Comparison of ENCODE assay signal across 8 cellular contexts in the genomic region with DNA sequence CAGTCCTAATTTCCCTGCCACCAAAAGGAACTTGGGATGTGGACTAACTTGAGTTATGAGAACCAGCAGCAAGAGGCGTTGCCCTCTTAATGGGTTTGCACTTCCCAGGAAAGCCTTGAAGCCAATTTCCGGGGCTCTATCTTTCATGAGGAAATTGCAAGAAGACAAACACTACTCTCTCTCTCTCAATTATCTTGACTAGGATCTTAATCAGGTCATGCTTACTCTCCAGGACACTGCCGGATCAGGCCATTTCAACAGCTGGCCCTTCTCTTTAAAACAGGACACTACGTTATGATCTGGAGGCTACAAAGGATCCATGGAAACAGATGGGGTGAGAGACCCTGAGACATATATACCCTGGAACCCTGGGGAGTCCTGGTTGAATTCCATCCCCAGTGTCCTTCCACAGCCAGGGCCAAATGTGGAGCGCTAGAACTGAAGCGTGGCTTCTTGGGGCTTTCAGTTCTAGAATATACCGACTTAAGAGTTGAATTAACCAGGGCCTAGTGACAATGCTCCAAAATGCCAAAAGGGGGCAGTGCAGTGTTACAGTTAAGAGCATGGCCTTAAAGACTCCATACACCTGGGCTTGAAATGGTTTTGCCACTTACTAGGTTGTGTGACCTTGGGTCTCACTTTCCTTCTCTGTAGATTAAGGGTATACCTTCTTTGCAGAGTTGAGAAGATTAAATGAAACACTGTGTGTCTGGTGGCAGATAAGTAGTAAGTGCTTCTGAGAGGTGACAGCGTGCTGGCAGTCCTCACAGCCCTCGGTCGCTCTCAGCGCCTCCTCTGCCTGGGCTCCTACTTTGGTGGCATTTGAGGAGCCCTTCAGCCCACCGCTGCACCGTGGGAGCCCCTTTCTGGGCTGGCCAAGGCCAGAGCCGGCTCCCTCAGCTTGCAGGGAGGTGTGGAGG. TPM values are rescaled to one million over a fixed set of nuclear protein-coding genes. Genes with fewer than 3 reads are reported as not detected.
A peak's percentile ranks its signal among the peaks of the same experiment; 100 is the strongest.
DNase-seq lines count a peak whose midpoint lies in the region; ATAC-seq, FAIRE-seq and TF ChIP-seq lines count a peak whose summit lies in the region.

No MANE protein-coding gene starts in this region.

- no peaks in the 10 kb centered on the region for H3K36me3 ChIP-seq in GM12878 (ENCODE audit: control insufficient read depth in 2 of 2, insufficient read depth in 2 of 2, low read length in 1 of 2)

- H3K27ac Mint-ChIP-seq in T-cell: no peak overlapping the region

- no peak for TF ChIP-seq POLR2A in GM12878 (IDR thresholded peaks at IDR 0.05; ENCODE audit: low read depth, low read length)

- H3K4me2 ChIP-seq in GM12878 (ENCODE audit: control insufficient read depth, insufficient read depth): no peak overlapping the region

- no peaks in the 10 kb centered on the region for H3K27me3 ChIP-seq in GM12878 (replicated peaks in 1 of 2; ENCODE audit: control insufficient read depth in 2 of 2, insufficient read depth in 2 of 2, low read length in 1 of 2)

- 59% methylated on average over 14 of the region's 14 CpGs for WGBS in GM12878 (ENCODE audit: insufficient coverage, insufficient replicate concordance, low lambda C conversion rate, missing lambda C conversion rate)

- no peak for TF ChIP-seq EP300 in GM12878 (IDR thresholded peaks at IDR 0.05; ENCODE audit: borderline replicate concordance in 1 of 2, control insufficient read depth in 1 of 2, low read depth in 2 of 2, low read length in 2 of 2)

- POLR2A ChIA-PET in T-cell (lab: Charles Lee): no interaction called here
- POLR2A ChIA-PET in GM12878 (lab: Charles Lee): no interaction called here

- RAD21 ChIA-PET in GM12878 (lab: Charles Lee; ENCODE audit: unreplicated experiment): no interaction called here

- BruUV-seq in GM12878 (replicated peaks; lab: Mats Ljungman, UMichigan): no TSS peak

- TF ChIP-seq RAD21 in GM12878 (IDR thresholded peaks at IDR 0.05; ENCODE audit: insufficient read depth, low read depth, low read length): peak; percentile 90

- H3K36me3 Mint-ChIP-seq in T-cell: peaks cover 9% of the 10 kb centered on the region

- no peaks in the 10 kb centered on the region for H3K79me2 ChIP-seq in GM12878 (ENCODE audit: control insufficient read depth, insufficient read depth, low read length)

- no peak overlapping the region for H3K9ac ChIP-seq in GM12878 (ENCODE audit: control insufficient read depth, insufficient read depth, low read length)

- peaks cover 12 to 18% (median 14%) of the 10 kb centered on the region in 3 donors for H3K4me1 Mint-ChIP-seq in T-cell

- no peaks in the 10 kb centered on the region for H3K27me3 Mint-ChIP-seq in T-cell

- ATAC-seq in GM18511 (IDR thresholded peaks at IDR 0.05; ENCODE audit: unreplicated experiment) (peak; percentile 58), T-cell (replicated peaks in 1 of 4) (peak; percentile 79 to 89 (median 86)), GM12878 (peak; percentile 98), GM18498 (IDR thresholded peaks at IDR 0.05; ENCODE audit: unreplicated experiment) (no peak)

- no peak overlapping the region for H3K4me3 ChIP-seq in GM12878

- intact Hi-C loops in GM12878 (cut with micrococcal nuclease; ENCODE audit: unreplicated experiment): loop anchor here (1.0 to 5.0 kb wide), 3 partner anchors 63 to 154 kb away; no protein-coding TSS in a partner anchor

- SMC1A ChIA-PET in GM12878 (lab: Charles Lee; ENCODE audit: uncharacterized antibody, unreplicated experiment): interaction anchor here (1.2 kb wide), 1 partner anchor 53 kb away, joined by 3 read pairs; no protein-coding TSS in a partner anchor

- DNase-seq in ACHN (peak; percentile 70), NCI-H1436 (lab: John Stamatoyannopoulos, UW) (peak; percentile 79), T-cell (peak; percentile 17 to 66 (median 50)), GM12878 (ENCODE audit: low read depth, low spot score) (peak; percentile 40), iPS DF 4.7 (ENCODE audit: extremely low read depth, low spot score) (peak; percentile 80)
- peak; percentile 27 to 31 for DNase-seq in stimulated activated CD4-positive, alpha-beta T cell treated with anti-CD3 and anti-CD28 coated beads, Interleukin-1b, Interleukin-23, amount 100 ng/mL, for 1 hour (ENCODE audit: low read depth in 2 of 2)

- CTCF ChIA-PET in T-cell (lab: Charles Lee): interaction anchor here (1.0 to 1.3 kb wide), 4 partner anchors 61 to 197 kb away, joined by 3 to 6 read pairs (median 4); no protein-coding TSS in a partner anchor
- CTCF ChIA-PET in GM12878 (lab: Yijun Ruan, JAX): interaction anchor here (0.6 to 3.7 kb wide), 5 partner anchors 37 to 167 kb away, joined by 3 to 16 read pairs (median 4); no protein-coding TSS in a partner anchor

- no peaks in the 10 kb centered on the region for H3K9me3 ChIP-seq in GM12878 (replicated peaks; ENCODE audit: control insufficient read depth, insufficient read depth, low read length)

- in situ Hi-C loops in ACHN (cut with HindIII; ENCODE audit: low pct_ligation_motif_present, low pct_unique_long_range_greater_than_20kb, low sequenced_read_pairs) (no loop called here), GM12878 (cut with MboI) (no loop called here)

- peak; percentile 71 to 90 (median 88) for TF ChIP-seq CTCF in GM12878 (IDR thresholded peaks at IDR 0.05 in 2 of 3, conservative IDR thresholded peaks at IDR 0.05 in 1 of 3; ENCODE audit: control insufficient read depth in 2 of 3, extremely low read depth in 1 of 3, insufficient read depth in 1 of 3, low read depth in 3 of 3, low read length in 3 of 3)

- no peaks in the 10 kb centered on the region for H3K9me3 Mint-ChIP-seq in T-cell

- no peaks in the 10 kb centered on the region for H3K4me1 ChIP-seq in GM12878 (ENCODE audit: control insufficient read depth, insufficient read depth, low read length)

- no peaks in the 10 kb centered on the region for H4K20me1 ChIP-seq in GM12878 (ENCODE audit: control insufficient read depth, insufficient read depth)

- peak; percentile 96 for FAIRE-seq in GM12878 (lab: Jason Lieb, UNC)

- no peak overlapping the region for H2AFZ ChIP-seq in GM12878 (ENCODE audit: control insufficient read depth, low read depth, low read length)

- H3K27ac ChIP-seq in GM12878 (ENCODE audit: control insufficient read depth, insufficient read depth): no peak overlapping the region

- H3K4me3 Mint-ChIP-seq in T-cell: no peak overlapping the region

TF ChIP-seq in GM12878, 131 proteins besides CTCF, POLR2A, EP300 and RAD21 (continues in another document):
- TF ChIP-seq SMC3 (IDR thresholded peaks at IDR 0.05; ENCODE audit: borderline replicate concordance, low read length) (peak; percentile 62; the same call in 1 of the 2 replicates), EGR1 (IDR thresholded peaks at IDR 0.05; ENCODE audit: borderline replicate concordance in 1 of 2, low read depth in 2 of 2, low read length in 2 of 2) (no peak), ZNF207 (IDR thresholded peaks at IDR 0.05; ENCODE audit: borderline replicate concordance) (no peak), RELA (IDR thresholded peaks at IDR 0.05; ENCODE audit: borderline replicate concordance, partially characterized antibody) (no peak), LARP7 (IDR thresholded peaks at IDR 0.05) (no peak), BACH1 (IDR thresholded peaks at IDR 0.05; ENCODE audit: borderline replicate concordance) (no peak), YY1 (IDR thresholded peaks at IDR 0.05; ENCODE audit: low read depth, low read length) (0 out of 2 replicates have a peak, but pooled peaks have one; percentile 31), POU2F2 (IDR thresholded peaks at IDR 0.05; ENCODE audit: borderline replicate concordance, low read depth, low read length) (no peak), TAF1 (IDR thresholded peaks at IDR 0.05; ENCODE audit: borderline replicate concordance, low read depth, low read length) (no peak), SREBF2 (IDR thresholded peaks at IDR 0.05; ENCODE audit: low read length) (no peak)

RNA-seq across cellular contexts. Expression of a gene that starts 21.1 kb away (rescaled TPM):
- total RNA-seq in T-cell (10 to 100 TPM; 10.7 to 20.7 (median 18.7) TPM), GM12878 (2014; rRNA removed) (0.65 and 0.85 TPM in 2 replicates), GM12878 (2014; rRNA removed; fragmentation: Illumina TruSeq; extraction: Trizol) (0.51 and 0.58 TPM in 2 replicates), GM12878 (2021) (1.8 and 2.0 TPM in 2 replicates)
- 0.12 and 0.23 TPM in 2 replicates for total RNA-seq in GM12878 (2013; cell fraction: nucleolus; rRNA removed)
- polyA plus RNA-seq in GM12878 (2011; ENCODE audit: low read depth): 0.77 TPM
- polyA plus RNA-seq in GM12878 (2011; rRNA removed) (0.29 and 0.60 TPM in 2 replicates), GM12878 (2014; fragmentation: Illumina TruSeq; extraction: Trizol) (0.76 and 0.96 TPM in 2 replicates), GM12878 (2014; fragmentation: Nextera tagmentation; extraction: Ambion mirVana) (under 1 TPM; 0.11 to 0.20 TPM), GM12878 (2014; rRNA removed) (1.3 TPM in 2 replicates), GM12878 (2016; fragmentation: Nextera tagmentation; extraction: Ambion mirVana) (under 1 TPM; 0.21 to 0.82 TPM)
- 0.45 and 0.52 TPM in 2 replicates for polyA plus RNA-seq in GM12878 (2011; cell fraction: cytosol; rRNA removed)
- polyA plus RNA-seq in GM12878 (2011; cell fraction: nucleus; rRNA removed): 1.1 and 1.4 TPM in 2 replicates
- 1.3 and 1.5 TPM in 2 replicates for polyA plus RNA-seq in GM12878 (2012)
- polyA minus RNA-seq in GM12878 (2011; rRNA and poly(A)+ RNA removed): 0.15 and 0.26 TPM in 2 replicates
- polyA minus RNA-seq in GM12878 (2011; cell fraction: cytosol; rRNA and poly(A)+ RNA removed): 0.73 TPM in 1 of 2 replicates, not detected in the other
- 0.24 and 0.48 TPM in 2 replicates for polyA minus RNA-seq in GM12878 (2011; cell fraction: nucleus; rRNA and poly(A)+ RNA removed)

RNA-seq across cellular contexts. Expression of a gene that starts 21.3 kb away (rescaled TPM):
- total RNA-seq in T-cell (not detected), GM12878 (2014; rRNA removed) (not detected in 2 replicates), GM12878 (2014; rRNA removed; fragmentation: Illumina TruSeq; extraction: Trizol) (not detected in 2 replicates), GM12878 (2021) (not detected in 2 replicates)
- not detected in 2 replicates for total RNA-seq in GM12878 (2013; cell fraction: nucleolus; rRNA removed)
- polyA plus RNA-seq in GM12878 (2011; ENCODE audit: low read depth): not detected
- polyA plus RNA-seq in GM12878 (2011; rRNA removed) (not detected in 2 replicates), GM12878 (2014; fragmentation: Illumina TruSeq; extraction: Trizol) (not detected in 2 replicates), GM12878 (2014; fragmentation: Nextera tagmentation; extraction: Ambion mirVana) (not detected), GM12878 (2014; rRNA removed) (not detected in 2 replicates), GM12878 (2016; fragmentation: Nextera tagmentation; extraction: Ambion mirVana) (not detected)
- not detected in 2 replicates for polyA plus RNA-seq in GM12878 (2011; cell fraction: cytosol; rRNA removed)
- polyA plus RNA-seq in GM12878 (2011; cell fraction: nucleus; rRNA removed): not detected in 2 replicates
- not detected in 2 replicates for polyA plus RNA-seq in GM12878 (2012)
- not detected in 2 replicates for polyA minus RNA-seq in GM12878 (2011; rRNA and poly(A)+ RNA removed)
- not detected in 2 replicates for polyA minus RNA-seq in GM12878 (2011; cell fraction: cytosol; rRNA and poly(A)+ RNA removed)
- not detected in 2 replicates for polyA minus RNA-seq in GM12878 (2011; cell fraction: nucleus; rRNA and poly(A)+ RNA removed)

Comparison
In these comparisons a context has a peak if more than half of its experiments do, and no peak if none do; other contexts are left out.
1. DNase-seq: peak in every context shown above with its lines; median percentile 80 in iPS DF 4.7; 79 in NCI-H1436; 70 in ACHN; 50 in T-cell; 40 in GM12878; 29 in stimulated activated CD4-positive, alpha-beta T cell treated with anti-CD3 and anti-CD28 coated beads, Interleukin-1b, Interleukin-23, amount 100 ng/mL, for 1 hour.